ENCODE assay signal across 1 cellular context in genomic region chr15:64246364-64247189, GRCh38.
A peak's percentile ranks its signal among the peaks of the same experiment; 100 is the strongest.
TF ChIP-seq lines count a peak whose summit lies in the region.

No MANE protein-coding gene starts in this region.

TF ChIP-seq in GM12878, 131 proteins besides CTCF, POLR2A, EP300 and RAD21 (continued from another document and continues in another):
- TF ChIP-seq ZNF592 (IDR thresholded peaks at IDR 0.05) (no peak), RELB (IDR thresholded peaks at IDR 0.05; ENCODE audit: low read depth) (peak; percentile 99), SP1 (IDR thresholded peaks at IDR 0.05; ENCODE audit: low read depth, low read length) (peak; percentile 57), TCF7 (IDR thresholded peaks at IDR 0.05; ENCODE audit: borderline replicate concordance) (peak; percentile 99), EED (IDR thresholded peaks at IDR 0.05; ENCODE audit: low read depth) (peak; percentile 99), MLLT1 (IDR thresholded peaks at IDR 0.05) (peak; percentile 96), ZNF217 (IDR thresholded peaks at IDR 0.05) (peak; percentile 87; the same call in 1 of the 2 replicates), SPI1 (IDR thresholded peaks at IDR 0.05; ENCODE audit: borderline replicate concordance, insufficient read depth, low read depth, low read length) (peak; percentile 27; the same call in 1 of the 2 replicates), BACH1 (IDR thresholded peaks at IDR 0.05; ENCODE audit: borderline replicate concordance) (peak; percentile 99), CBX5 (IDR thresholded peaks at IDR 0.05; ENCODE audit: low read depth) (0 out of 2 replicates have a peak, but pooled peaks have one; percentile 35), MTA3 (IDR thresholded peaks at IDR 0.05; ENCODE audit: borderline replicate concordance, low read length) (peak; percentile 81; the same call in 1 of the 2 replicates), ATF7 (IDR thresholded peaks at IDR 0.05; ENCODE audit: low read depth) (peak; percentile 97), CEBPB (IDR thresholded peaks at IDR 0.05; ENCODE audit: borderline replicate concordance in 1 of 2, low read depth in 2 of 2, low read length in 2 of 2) (peak in 1 of 2 experiments; percentile 86; a peak in 1 of 4 replicates), MEF2A (IDR thresholded peaks at IDR 0.05; ENCODE audit: insufficient read depth, low read depth, low read length) (peak; percentile 83), BCL3 (IDR thresholded peaks at IDR 0.05; ENCODE audit: borderline replicate concordance, insufficient read depth, low read depth, low read length, poor library complexity, severe bottlenecking) (peak; percentile 73), RFX5 (IDR thresholded peaks at IDR 0.05; ENCODE audit: low read depth, low read length) (no peak), GABPA (IDR thresholded peaks at IDR 0.05; ENCODE audit: low read depth) (peak; percentile 53; the same call in 1 of the 2 replicates), REST (IDR thresholded peaks at IDR 0.05; ENCODE audit: low read depth, low read length) (no peak), GATAD2B (conservative IDR thresholded peaks at IDR 0.05; ENCODE audit: low read depth) (peak; percentile 74; the same call in 1 of the 2 replicates), SREBF2 (IDR thresholded peaks at IDR 0.05; ENCODE audit: low read length) (no peak), MXI1 (IDR thresholded peaks at IDR 0.05; ENCODE audit: low read depth, low read length) (no peak), CHD1 (IDR thresholded peaks at IDR 0.05; ENCODE audit: low read depth, low read length) (no peak), NR2F1 (conservative IDR thresholded peaks at IDR 0.05) (peak; percentile 87; the same call in 1 of the 2 replicates), SMAD1 (IDR thresholded peaks at IDR 0.05; ENCODE audit: low read depth, partially characterized antibody) (peak; percentile 84), IKZF2 (IDR thresholded peaks at IDR 0.05) (peak; percentile 100), PAX5 (IDR thresholded peaks at IDR 0.05; ENCODE audit: borderline replicate concordance, low read depth, low read length) (peak; percentile 96), SKIL (IDR thresholded peaks at IDR 0.05; ENCODE audit: low read depth, poor library complexity, severe bottlenecking) (peak; percentile 92), ZBTB11 (CRISPR knock-in tag; IDR thresholded peaks at IDR 0.05) (no peak), PBX3 (IDR thresholded peaks at IDR 0.05; ENCODE audit: insufficient replicate concordance, low read depth, low read length) (peak; percentile 56), RB1 (IDR thresholded peaks at IDR 0.05; ENCODE audit: borderline replicate concordance) (no peak), IRF3 (IDR thresholded peaks at IDR 0.05) (no peak), RELA (IDR thresholded peaks at IDR 0.05; ENCODE audit: borderline replicate concordance, partially characterized antibody) (no peak), CHD2 (IDR thresholded peaks at IDR 0.05; ENCODE audit: borderline replicate concordance, low read depth, low read length) (peak; percentile 78), DPF2 (IDR thresholded peaks at IDR 0.05) (peak; percentile 99), NRF1 (conservative IDR thresholded peaks at IDR 0.05; ENCODE audit: low read depth, low read length) (no peak), ZBED1 (IDR thresholded peaks at IDR 0.05; ENCODE audit: borderline replicate concordance) (peak; percentile 88; the same call in 1 of the 2 replicates), ZNF207 (IDR thresholded peaks at IDR 0.05; ENCODE audit: borderline replicate concordance) (no peak), HCFC1 (IDR thresholded peaks at IDR 0.05; ENCODE audit: low read length) (no peak)
